27 cellular contexts compared by ENCODE assay signal in genomic region chr10:86742230-86742629, GRCh38.
"Had no signal": no experiment of that assay in that cellular context is flagged by ENCODE, and none has a peak within 500 bp of the region (broad histone marks: within the 10 kb centered on the region; RNA-seq: fewer than 3 reads in every experiment).

No MANE protein-coding gene starts in this region.

- H3K27me3 Mint-ChIP-seq: activated CD4-positive, alpha-beta T cell treated with anti-CD3 and anti-CD28 coated beads for 36 hours; activated naive CD8-positive, alpha-beta T cell had no signal

- DNase-seq: activated CD4-positive, alpha-beta T cell treated with anti-CD3 and anti-CD28 coated beads for 36 hours; activated CD4-positive, alpha-beta T cell treated with anti-CD3 and anti-CD28 coated beads, Interleukin-2, amount 50 U/mL, for 4 hours; activated CD8-positive, alpha-beta memory T cell treated with anti-CD3 and anti-CD28 coated beads for 24 hours; activated CD8-positive, alpha-beta memory T cell treated with anti-CD3 and anti-CD28 coated beads, Interleukin-2, amount 50 U/mL, for 48 hours; activated naive CD4-positive, alpha-beta T cell; activated T-cell treated with anti-CD3 and anti-CD28 coated beads, Interleukin-2, amount 50 U/mL, for 4 hours; adrenal gland; brain microvascular endothelial cell; effector memory CD4-positive, alpha-beta T cell; head of caudate nucleus; islet precursor cell; natural killer cell; stimulated activated CD4-positive, alpha-beta T cell treated with anti-CD3 and anti-CD28 coated beads, Interleukin-15, amount 100 ng/mL, for 24 hours; T-helper 1 cell; upper lobe of right lung had no signal

- H3K4me3 ChIP-seq: adrenal gland, ascending aorta, smooth muscle cell, thoracic aorta, upper lobe of right lung had no signal

- H3K27me3 ChIP-seq: adrenal gland, ascending aorta, brain microvascular endothelial cell, upper lobe of right lung had no signal

- H3K4me3 Mint-ChIP-seq: activated CD4-positive, alpha-beta T cell treated with anti-CD3 and anti-CD28 coated beads for 36 hours; activated naive CD8-positive, alpha-beta T cell; activated T-cell treated with anti-CD3 and anti-CD28 coated beads, Interleukin-2, amount 50 U/mL, for 4 hours; central memory CD8-positive, alpha-beta T cell; natural killer cell; stimulated activated memory B cell treated with anti-CD40 and anti-IgM and Interleukin-4, amounts not matched to agents 10 μg/mL and 1 μg/mL and 100 μg/mL, for 72 hours had no signal

- H3K27ac ChIP-seq: adrenal gland, ascending aorta, brain microvascular endothelial cell, upper lobe of right lung had no signal

- H3K36me3 Mint-ChIP-seq: natural killer cell; stimulated activated memory B cell treated with anti-CD40 and anti-IgM and Interleukin-4, amounts not matched to agents 10 μg/mL and 1 μg/mL and 100 μg/mL, for 72 hours had no signal

- ATAC-seq: activated CD4-positive, alpha-beta T cell treated with anti-CD3 and anti-CD28 coated beads for 36 hours; activated T-cell treated with anti-CD3 and anti-CD28 coated beads, Interleukin-2, amount 50 U/mL, for 4 hours; esophagus mucosa; natural killer cell; sciatic nerve; stimulated activated memory B cell treated with anti-CD40 and anti-IgM and Interleukin-4, amounts not matched to agents 10 μg/mL and 1 μg/mL and 100 μg/mL, for 72 hours; upper lobe of right lung had no signal

- H3K9me3 ChIP-seq: adrenal gland, ascending aorta, thoracic aorta, upper lobe of right lung had no signal

- FAIRE-seq: colon, frontal cortex, TTC549 had no signal

- H3K4me1 ChIP-seq: adrenal gland had no signal

- H3K4me1 Mint-ChIP-seq: activated CD4-positive, alpha-beta T cell treated with anti-CD3 and anti-CD28 coated beads for 36 hours; central memory CD8-positive, alpha-beta T cell; natural killer cell; stimulated activated memory B cell treated with anti-CD40 and anti-IgM and Interleukin-4, amounts not matched to agents 10 μg/mL and 1 μg/mL and 100 μg/mL, for 72 hours had no signal

- H3K4me2 ChIP-seq: smooth muscle cell had no signal

- H3K9me3 Mint-ChIP-seq: activated T-cell treated with anti-CD3 and anti-CD28 coated beads, Interleukin-2, amount 50 U/mL, for 4 hours; activated T-helper 2 cell treated with anti-CD3 and anti-CD28 coated beads, Interferon-gamma antibody, Interleukin-2, Interleukin-4, amounts not matched to agents 10 μg/mL and 5 μg/mL and 100 μg/mL, durations not matched to agents 14 hours and 24 hours and 36 hours; central memory CD8-positive, alpha-beta T cell; natural killer cell; stimulated activated memory B cell treated with anti-CD40 and anti-IgM and Interleukin-4, amounts not matched to agents 10 μg/mL and 1 μg/mL and 100 μg/mL, for 72 hours had no signal

- H3K27ac Mint-ChIP-seq: activated CD4-positive, alpha-beta T cell treated with anti-CD3 and anti-CD28 coated beads for 36 hours; activated naive CD8-positive, alpha-beta T cell; activated T-helper 2 cell treated with anti-CD3 and anti-CD28 coated beads, Interferon-gamma antibody, Interleukin-2, Interleukin-4, amounts not matched to agents 10 μg/mL and 5 μg/mL and 100 μg/mL, durations not matched to agents 14 hours and 24 hours and 36 hours; natural killer cell; stimulated activated memory B cell treated with anti-CD40 and anti-IgM and Interleukin-4, amounts not matched to agents 10 μg/mL and 1 μg/mL and 100 μg/mL, for 72 hours had no signal

- H3K36me3 ChIP-seq: adrenal gland, ascending aorta, brain microvascular endothelial cell, thoracic aorta, upper lobe of right lung had no signal
